9 cellular contexts compared by ENCODE assay signal in genomic region chr17:59561042-59561441, GRCh38. TPM values are rescaled to one million over a fixed set of nuclear protein-coding genes. Genes with fewer than 3 reads are reported as not detected.
A peak's percentile ranks its signal among the peaks of the same experiment; 100 is the strongest.
DNase-seq lines count a peak whose midpoint lies in the region; ATAC-seq and TF ChIP-seq lines count a peak whose summit lies in the region.
"Had no signal": no experiment of that assay in that cellular context is flagged by ENCODE, and none has a peak within 500 bp of the region (broad histone marks: within the 10 kb centered on the region; RNA-seq: fewer than 3 reads in every experiment).

No MANE protein-coding gene starts in this region.

- H3K27ac ChIP-seq in HL-60 (replicated peaks) (no peak overlapping the region), stomach (no peak overlapping the region)
- H3K27ac ChIP-seq: adrenal gland had no signal

- no TSS peak for BruUV-seq in Caco-2 (replicated peaks; lab: Mats Ljungman, UMichigan)

- no peaks in the 10 kb centered on the region for H3K4me1 ChIP-seq in Caco-2
- peaks cover 1 to 8% (median 5%) of the 10 kb centered on the region in 4 donors for H3K4me1 ChIP-seq in stomach

- peak in 1 of 2 experiments; percentile 27 for DNase-seq in Caco-2
- peak in 1 of 2 experiments; percentile 81 for DNase-seq in HL-60 (ENCODE audit: low read depth in 1 of 2, low spot score in 1 of 2)
- peak; percentile 90 for DNase-seq in SKM-1 treated with dmso at 0.1 percent for 144 hours (lab: John Stamatoyannopoulos, UW; ENCODE audit: unreplicated experiment)
- peak; percentile 63 for DNase-seq in islet precursor cell
- no peak for DNase-seq in NCI-H2196 (lab: John Stamatoyannopoulos, UW; ENCODE audit: unreplicated experiment)
- DNase-seq in stomach = no peak
- DNase-seq in T1000 (lab: John Stamatoyannopoulos, UW) = no peak

- no peaks in the 10 kb centered on the region; the same call in 1 of the 2 replicates for H3K27me3 ChIP-seq in Caco-2 (replicated peaks; ENCODE audit: control insufficient read depth, insufficient read depth, low read length)
- H3K27me3 ChIP-seq in HL-60 (ENCODE audit: insufficient read depth, poor library complexity, severe bottlenecking) = peaks cover 4% of the 10 kb centered on the region
- H3K27me3 ChIP-seq in stomach = no peaks in the 10 kb centered on the region
- H3K27me3 ChIP-seq: adrenal gland had no signal

- peaks cover 20% of the 10 kb centered on the region for H3K36me3 Mint-ChIP-seq in Caco-2 (ENCODE audit: insufficient read depth, unreplicated experiment)

- TF ChIP-seq CTCF in Caco-2 (IDR thresholded peaks at IDR 0.05; ENCODE audit: insufficient read depth in 1 of 2, low read depth in 1 of 2, low read length in 1 of 2, severe bottlenecking in 1 of 2, unreplicated experiment in 1 of 2) (peak; percentile 17 to 26), HL-60 (IDR thresholded peaks at IDR 0.05; ENCODE audit: insufficient read depth, low read length) (peak; percentile 31), stomach (IDR thresholded peaks at IDR 0.05) (no peak)

- no peak overlapping the region for H3K27ac Mint-ChIP-seq in Caco-2 (ENCODE audit: unreplicated experiment)

- intact Hi-C loops in Caco-2 (cut with micrococcal nuclease; ENCODE audit: unreplicated experiment) = no loop called here
- intact Hi-C loops in stomach (cut with DNase I; ENCODE audit: low total_unique reads) = no loop called here

- 76 to 84% (median 83%) methylated on average over 2 of the region's 2 CpGs for WGBS in stomach, 5 donors

- no peaks in the 10 kb centered on the region for H3K9me3 ChIP-seq in Caco-2
- no peaks in the 10 kb centered on the region for H3K9me3 ChIP-seq in stomach
- H3K9me3 ChIP-seq: adrenal gland had no signal

- no peak for TF ChIP-seq EP300 in stomach (IDR thresholded peaks at IDR 0.05)

- H3K9me3 Mint-ChIP-seq in Caco-2 (ENCODE audit: unreplicated experiment) = no peaks in the 10 kb centered on the region

- POLR2A ChIA-PET in Caco-2 (lab: Charles Lee) = interaction anchor here (0.7 kb wide), 1 partner anchor 141 kb away, joined by 3 read pairs; no protein-coding TSS in a partner anchor

- no peak overlapping the region for H3K4me3 Mint-ChIP-seq in Caco-2 (ENCODE audit: unreplicated experiment)

- CTCF ChIA-PET in Caco-2 (lab: Charles Lee) = interaction anchor here (0.6 kb wide), 1 partner anchor 53 kb away, joined by 3 read pairs; no protein-coding TSS in a partner anchor

- H3K4me3 ChIP-seq in Caco-2 (ENCODE audit: low read depth, low read length) (no peak overlapping the region), HL-60 (replicated peaks; ENCODE audit: insufficient read depth, low read length) (no peak overlapping the region), stomach (no peak overlapping the region)
- H3K4me3 ChIP-seq: adrenal gland had no signal

- ATAC-seq in GM19397 (IDR thresholded peaks at IDR 0.05; ENCODE audit: unreplicated experiment) = no peak

- H3K36me3 ChIP-seq in Caco-2 (ENCODE audit: control insufficient read depth, insufficient read depth, low read length) = no peaks in the 10 kb centered on the region
- no peaks in the 10 kb centered on the region for H3K36me3 ChIP-seq in stomach
- H3K36me3 ChIP-seq: adrenal gland had no signal

- no peak for TF ChIP-seq POLR2A in stomach (IDR thresholded peaks at IDR 0.05)

- H3K4me1 Mint-ChIP-seq in Caco-2 (ENCODE audit: low read depth, unreplicated experiment) = peaks cover 6% of the 10 kb centered on the region

- peaks cover 2% of the 10 kb centered on the region for H3K27me3 Mint-ChIP-seq in Caco-2 (ENCODE audit: insufficient read depth, unreplicated experiment)

RNA-seq across cellular contexts. Expression of gene DHX40, which starts 4.4 kb away (rescaled TPM):
- total RNA-seq in Caco-2 (2022) (28.6 and 32.7 TPM in 2 replicates), stomach (100 to 1,000 TPM in 1 of 5 donors, 10 to 100 TPM in 4; 18.7 to 109 (median 23.5) TPM)
- 10 to 100 TPM; 14.0 to 30.5 (median 16.6) TPM for polyA plus RNA-seq in stomach

RNA-seq across cellular contexts. Expression of gene CLTC, which starts 58.7 kb away (rescaled TPM):
- 289 and 302 TPM in 2 replicates for total RNA-seq in Caco-2 (2022)
- total RNA-seq in stomach = 100 to 1,000 TPM; 129 to 363 (median 207) TPM
- polyA plus RNA-seq in stomach = 10 to 100 TPM; 38.5 to 79.3 (median 40.8) TPM

Comparison
In these comparisons a context has a peak if more than half of its experiments do, and no peak if none do; other contexts are left out.
1. DNase-seq: peak in SKM-1 treated with dmso at 0.1 percent for 144 hours (single experiment) and islet precursor cell (single experiment); none in NCI-H2196 (single experiment), stomach (single experiment) and T1000 (single experiment).
2. CTCF ChIP-seq: peak in Caco-2 (2 of 2) and HL-60 (single experiment); none in stomach (0 of 7).